ENCODE assay signal across 25 cellular contexts in genomic region chr16:75461575-75461974, GRCh38. TPM values are rescaled to one million over a fixed set of nuclear protein-coding genes. Genes with fewer than 3 reads are reported as not detected.
DNase-seq lines count a peak whose midpoint lies in the region; ATAC-seq lines count a peak whose summit lies in the region.
"Had no signal": no experiment of that assay in that cellular context is flagged by ENCODE, and none has a peak within 500 bp of the region (broad histone marks: within the 10 kb centered on the region; RNA-seq: fewer than 3 reads in every experiment).

No MANE protein-coding gene starts in this region.

- no peak overlapping the region for H3K4me3 ChIP-seq in BLaER1 treated with 17β-estradiol and CSF1 and Interleukin-3, amounts not matched to agents 10 nM and 100 nM
- H3K4me3 ChIP-seq: prostate gland, SJSA1, skin epidermis, uterus had no signal

- peaks cover 58 to 76% (median 73%) of the 10 kb centered on the region in 11 experiments; a peak in 21 of 22 replicates for H4K20me1 ChIP-seq in BLaER1 treated with 17β-estradiol and CSF1 and Interleukin-3, amounts not matched to agents 10 nM and 100 nM

- DNase-seq in NCI-H82 (lab: John Stamatoyannopoulos, UW) = peak; percentile 24
- DNase-seq in NCI-H82 treated with DMSO at 0.1 percent for 48 hours (lab: John Stamatoyannopoulos, UW; ENCODE audit: unreplicated experiment) = no peak
- DNase-seq in LoVo (ENCODE audit: low spot score) = peak; percentile 27
- no peak for DNase-seq in immature natural killer cell
- DNase-seq: activated CD8-positive, alpha-beta memory T cell treated with anti-CD3 and anti-CD28 coated beads, Interleukin-2, amount 10 ng/mL, durations not matched to agents 7 days and 5 days; activated gamma-delta T cell treated with Interleukin-2 at 50 U/mL for 16 hours; C1 segment of cervical spinal cord; DMS79; Karpas-422; naive B cell; NCI-H1105; NCI-H2107; NCI-H524; stimulated activated CD4-positive, alpha-beta T cell treated with anti-CD3 and anti-CD28 coated beads, Interleukin-2, amount 100 ng/mL, for 48 hours; T1000; uterus had no signal

- ATAC-seq in GM18858 (IDR thresholded peaks at IDR 0.05; ENCODE audit: unreplicated experiment) = no peak
- no peak for ATAC-seq in HG02970 (IDR thresholded peaks at IDR 0.05; ENCODE audit: low FRiP score, unreplicated experiment)
- no peak for ATAC-seq in HG03378 (IDR thresholded peaks at IDR 0.05; ENCODE audit: unreplicated experiment)
- ATAC-seq: activated CD8-positive, alpha-beta memory T cell treated with anti-CD3 and anti-CD28 coated beads, Interleukin-2, amount 10 ng/mL, durations not matched to agents 7 days and 5 days; Panc1 had no signal

- peaks cover 62 to 65% of the 10 kb centered on the region in 2 donors for H3K4me1 Mint-ChIP-seq in immature natural killer cell

- H3K36me3 Mint-ChIP-seq in immature natural killer cell = no peaks in the 10 kb centered on the region

- no peaks in the 10 kb centered on the region for H3K9me3 ChIP-seq in BLaER1 treated with 17β-estradiol and CSF1 and Interleukin-3, amounts not matched to agents 10 nM and 100 nM (replicated peaks in 1 of 11)
- H3K9me3 ChIP-seq: ascending aorta, prostate gland, SJSA1, uterus had no signal

- H3K4me1 ChIP-seq in BLaER1 treated with 17β-estradiol and CSF1 and Interleukin-3, amounts not matched to agents 10 nM and 100 nM = peaks cover 18 to 52% (median 43%) of the 10 kb centered on the region in 10 experiments
- H3K4me1 ChIP-seq: prostate gland, uterus had no signal

- no peak overlapping the region for H3K27ac ChIP-seq in BLaER1 treated with 17β-estradiol and CSF1 and Interleukin-3, amounts not matched to agents 10 nM and 100 nM
- H3K27ac ChIP-seq: ascending aorta, prostate gland, SJSA1, uterus had no signal

- H3K9me3 Mint-ChIP-seq in immature natural killer cell = no peaks in the 10 kb centered on the region
- H3K9me3 Mint-ChIP-seq: naive B cell had no signal

- H3K27me3 ChIP-seq in BLaER1 treated with 17β-estradiol and CSF1 and Interleukin-3, amounts not matched to agents 10 nM and 100 nM = no peaks in the 10 kb centered on the region
- H3K27me3 ChIP-seq: ascending aorta, SJSA1, uterus had no signal

- peak overlapping the region in 1 of 5 donors; percentile 21 for H3K4me3 Mint-ChIP-seq in immature natural killer cell
- H3K4me3 Mint-ChIP-seq: activated CD8-positive, alpha-beta memory T cell treated with anti-CD3 and anti-CD28 coated beads, Interleukin-2, amount 10 ng/mL, durations not matched to agents 7 days and 5 days had no signal

- no peak overlapping the region for H3K9ac ChIP-seq in BLaER1 treated with 17β-estradiol and CSF1 and Interleukin-3, amounts not matched to agents 10 nM and 100 nM

- H3K4me2 ChIP-seq in BLaER1 treated with 17β-estradiol and CSF1 and Interleukin-3, amounts not matched to agents 10 nM and 100 nM = peak overlapping the region in 8 of 11 experiments; percentile 4 to 98 (median 92); a peak in 7 of 22 replicates

- peak overlapping the region in 5 of 6 donors; percentile 35 to 56 (median 40) for H3K27ac Mint-ChIP-seq in immature natural killer cell
- H3K27ac Mint-ChIP-seq: activated CD8-positive, alpha-beta memory T cell treated with anti-CD3 and anti-CD28 coated beads, Interleukin-2, amount 10 ng/mL, durations not matched to agents 7 days and 5 days had no signal

- peaks cover 6 to 33% (median 24%) of the 10 kb centered on the region in 11 experiments; a peak in 13 of 22 replicates for H3K36me3 ChIP-seq in BLaER1 treated with 17β-estradiol and CSF1 and Interleukin-3, amounts not matched to agents 10 nM and 100 nM
- H3K36me3 ChIP-seq: ascending aorta, prostate gland, uterus had no signal

- peaks cover 4 to 13% (median 9%) of the 10 kb centered on the region in 3 donors for H3K27me3 Mint-ChIP-seq in immature natural killer cell (ENCODE audit: low read depth in 3 of 3)
- H3K27me3 Mint-ChIP-seq: activated CD8-positive, alpha-beta memory T cell treated with anti-CD3 and anti-CD28 coated beads, Interleukin-2, amount 10 ng/mL, durations not matched to agents 7 days and 5 days; naive B cell had no signal

RNA-seq across cellular contexts. Expression of gene TMEM170A, which starts 2.9 kb away (rescaled TPM):
- 10 to 100 TPM; 20.0 to 29.5 (median 29.2) TPM for polyA plus RNA-seq in immature natural killer cell

RNA-seq across cellular contexts. Expression of gene CFDP1, which starts 28.3 kb away (rescaled TPM):
- 10 to 100 TPM; 30.9 to 38.8 (median 32.6) TPM for polyA plus RNA-seq in immature natural killer cell

RNA-seq across cellular contexts. Expression of gene CHST6, which starts 33.7 kb away (rescaled TPM):
- polyA plus RNA-seq in immature natural killer cell = not detected

Comparison
In these comparisons a context has a peak if more than half of its experiments do, and no peak if none do; other contexts are left out.
1. DNase-seq: peak in NCI-H82 (single experiment) and LoVo (single experiment); none in NCI-H82 treated with DMSO at 0.1 percent for 48 hours (single experiment) and immature natural killer cell (0 of 3).